ENCODE assay signal across 8 cellular contexts in the genomic region with DNA sequence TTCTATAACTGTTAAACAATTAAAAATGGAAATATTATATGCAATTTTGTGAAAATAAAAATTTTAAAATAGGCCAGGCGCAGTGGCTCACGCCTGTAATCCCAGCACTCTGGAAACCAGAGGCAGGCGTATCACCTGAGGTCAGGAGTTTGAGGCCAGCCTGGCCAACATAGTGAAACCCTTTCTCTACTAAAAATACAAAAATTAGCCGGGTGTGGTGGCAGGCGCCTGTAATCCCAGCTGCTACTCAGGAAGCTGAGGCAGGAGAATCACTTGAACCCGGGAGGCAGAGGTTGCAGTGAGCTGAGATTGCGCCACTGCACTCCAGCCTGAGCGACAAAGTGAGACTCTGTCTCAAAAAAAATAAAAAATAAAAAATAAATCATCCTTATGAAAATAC. TPM values are rescaled to one million over a fixed set of nuclear protein-coding genes. Genes with fewer than 3 reads are reported as not detected.
DNase-seq lines count a peak whose midpoint lies in the region; ATAC-seq and TF ChIP-seq lines count a peak whose summit lies in the region.
"Not testable (repeated sequence)": the region's sequence is repeated elsewhere in the genome, so short reads cannot be mapped to it uniquely, and the experiment has no call there.

No MANE protein-coding gene starts in this region.

- CTCF ChIA-PET in activated CD8-positive, alpha-beta memory T cell treated with anti-CD3 and anti-CD28 coated beads, Interleukin-2, amount 10 ng/mL, durations not matched to agents 7 days and 5 days (lab: Charles Lee), result interaction anchor here (2.0 to 5.3 kb wide), 4 partner anchors 27 to 209 kb away, joined by 6 to 49 read pairs (median 18); partner anchors contain the start of gene HNRNPU

- not testable (repeated sequence) for DNase-seq in activated CD8-positive, alpha-beta memory T cell treated with anti-CD3 and anti-CD28 coated beads, Interleukin-2, amount 10 ng/mL, durations not matched to agents 7 days and 5 days; central memory CD8-positive, alpha-beta T cell (ENCODE audit: low spot score in 2 of 2); aorta
- DNase-seq in Right ventricle myocardium superior, result peak; percentile 64

- not testable (repeated sequence) for H4K20me1 ChIP-seq in OCI-LY3 (ENCODE audit: insufficient read depth, low read length)

- not testable (repeated sequence) for H3K27me3 Mint-ChIP-seq in activated CD8-positive, alpha-beta memory T cell treated with anti-CD3 and anti-CD28 coated beads, Interleukin-2, amount 10 ng/mL, durations not matched to agents 7 days and 5 days; central memory CD8-positive, alpha-beta T cell

- not testable (repeated sequence) for H3K9me3 Mint-ChIP-seq in activated CD8-positive, alpha-beta memory T cell treated with anti-CD3 and anti-CD28 coated beads, Interleukin-2, amount 10 ng/mL, durations not matched to agents 7 days and 5 days (ENCODE audit: low read depth); central memory CD8-positive, alpha-beta T cell

- not testable (repeated sequence) for H3K27me3 ChIP-seq in OCI-LY3 (ENCODE audit: low read depth, low read length); mucosa of stomach (ENCODE audit: control insufficient read depth, insufficient read depth, low read length); skeletal muscle satellite cell (ENCODE audit: control insufficient read depth, insufficient read depth, low read length); aorta (ENCODE audit: control insufficient read depth in 1 of 2, insufficient read depth in 2 of 2, low read length in 1 of 2)

- not testable (repeated sequence) for H3K4me3 Mint-ChIP-seq in activated CD8-positive, alpha-beta memory T cell treated with anti-CD3 and anti-CD28 coated beads, Interleukin-2, amount 10 ng/mL, durations not matched to agents 7 days and 5 days
- H3K4me3 Mint-ChIP-seq in central memory CD8-positive, alpha-beta T cell, result peak overlapping the region; percentile 92

- H3K36me3 Mint-ChIP-seq in activated CD8-positive, alpha-beta memory T cell treated with anti-CD3 and anti-CD28 coated beads, Interleukin-2, amount 10 ng/mL, durations not matched to agents 7 days and 5 days, result peaks cover 11% of the 10 kb centered on the region
- peaks cover 28% of the 10 kb centered on the region for H3K36me3 Mint-ChIP-seq in central memory CD8-positive, alpha-beta T cell (ENCODE audit: insufficient read depth)

- peak overlapping the region; percentile 91 for H3K27ac ChIP-seq in OCI-LY3 (ENCODE audit: low read length)
- H3K27ac ChIP-seq in aorta (ENCODE audit: low read depth in 1 of 2, low read length in 2 of 2), result not testable (repeated sequence)

- not testable (repeated sequence) for H3K36me3 ChIP-seq in ES-I3 (ENCODE audit: insufficient read depth, low read length); mucosa of stomach (ENCODE audit: control insufficient read depth, insufficient read depth, low read length); skeletal muscle satellite cell (ENCODE audit: insufficient read depth, low read length); aorta (ENCODE audit: control insufficient read depth in 1 of 2, insufficient read depth in 2 of 2, low read length in 1 of 2)
- H3K36me3 ChIP-seq in OCI-LY3 (replicated peaks; ENCODE audit: low read depth, low read length), result peaks cover 13% of the 10 kb centered on the region

- H3K4me2 ChIP-seq in OCI-LY3 (ENCODE audit: low read length), result peak overlapping the region; percentile 87
- peak overlapping the region; percentile 87 for H3K4me2 ChIP-seq in skeletal muscle satellite cell (ENCODE audit: low read length)

- H3K9me3 ChIP-seq in ES-I3 (ENCODE audit: control insufficient read depth, insufficient read depth, low read length); OCI-LY3 (ENCODE audit: insufficient read depth, low read length); mucosa of stomach (ENCODE audit: control insufficient read depth, low read length); skeletal muscle satellite cell (replicated peaks; ENCODE audit: low read length); aorta (ENCODE audit: control insufficient read depth, low read length): not testable (repeated sequence)

- H3K9ac ChIP-seq in ES-I3 (ENCODE audit: low read depth, low read length) (peak overlapping the region; percentile 95), OCI-LY3 (ENCODE audit: low read length) (peak overlapping the region; percentile 94), mucosa of stomach (ENCODE audit: low read length) (peak overlapping the region; percentile 95), skeletal muscle satellite cell (ENCODE audit: low read depth, low read length) (peak overlapping the region; percentile 97)

- not testable (repeated sequence) for ATAC-seq in activated CD8-positive, alpha-beta memory T cell treated with anti-CD3 and anti-CD28 coated beads, Interleukin-2, amount 10 ng/mL, durations not matched to agents 7 days and 5 days; central memory CD8-positive, alpha-beta T cell (replicated peaks; ENCODE audit: extremely low read depth, poor library complexity, severe bottlenecking); Right ventricle myocardium superior (ENCODE audit: poor library complexity); aorta (ENCODE audit: low FRiP score)

- H3K4me1 ChIP-seq in ES-I3 (ENCODE audit: insufficient read depth, low read length); mucosa of stomach (ENCODE audit: control insufficient read depth, insufficient read depth, low read length); aorta (ENCODE audit: control insufficient read depth in 1 of 2, insufficient read depth in 2 of 2, low read length in 2 of 2): not testable (repeated sequence)
- peaks cover 35% of the 10 kb centered on the region for H3K4me1 ChIP-seq in OCI-LY3 (ENCODE audit: low read length)
- H3K4me1 ChIP-seq in skeletal muscle satellite cell (ENCODE audit: control insufficient read depth, insufficient read depth, low read length), result peaks cover 40% of the 10 kb centered on the region

- intact Hi-C loops in Right ventricle myocardium superior (cut with DNase I) (loop anchor here (10.0 kb wide), 2 partner anchors 142 to 212 kb away; no protein-coding TSS in a partner anchor), aorta (cut with DNase I) (loop anchor here in 1 of 2 donors (10.0 kb wide), 2 partner anchors 132 to 178 kb away; partner anchors contain the start of gene DESI2)

- TF ChIP-seq CTCF in OCI-LY3 (IDR thresholded peaks at IDR 0.05; ENCODE audit: low read depth, low read length), result not testable (repeated sequence)

- peak overlapping the region; percentile 87 for H3K4me3 ChIP-seq in OCI-LY3 (ENCODE audit: low read length)
- H3K4me3 ChIP-seq in mucosa of stomach (ENCODE audit: low read length), result not testable (repeated sequence)
- peak overlapping the region; percentile 91 for H3K4me3 ChIP-seq in skeletal muscle satellite cell (ENCODE audit: low read length)
- H3K4me3 ChIP-seq in aorta (ENCODE audit: low read length in 2 of 2), result peak overlapping the region; percentile 60 to 92

- H3K4me1 Mint-ChIP-seq in activated CD8-positive, alpha-beta memory T cell treated with anti-CD3 and anti-CD28 coated beads, Interleukin-2, amount 10 ng/mL, durations not matched to agents 7 days and 5 days, result peaks cover 37% of the 10 kb centered on the region
- peaks cover 39% of the 10 kb centered on the region for H3K4me1 Mint-ChIP-seq in central memory CD8-positive, alpha-beta T cell

- peak overlapping the region; percentile 100 for H3K27ac Mint-ChIP-seq in activated CD8-positive, alpha-beta memory T cell treated with anti-CD3 and anti-CD28 coated beads, Interleukin-2, amount 10 ng/mL, durations not matched to agents 7 days and 5 days
- peak overlapping the region; percentile 98 for H3K27ac Mint-ChIP-seq in central memory CD8-positive, alpha-beta T cell (ENCODE audit: low read depth)

- H3K79me2 ChIP-seq in OCI-LY3 (ENCODE audit: low read length), result peaks cover 27% of the 10 kb centered on the region

- H2AFZ ChIP-seq in OCI-LY3 (ENCODE audit: low read depth, low read length), result peak overlapping the region; percentile 91

- WGBS in aorta, 2 donors, result 31 to 32% methylated on average over 8 of the region's 8 CpGs

RNA-seq across cellular contexts. Expression of gene COX20, which starts 2.2 kb away (rescaled TPM):
- total RNA-seq in activated CD8-positive, alpha-beta memory T cell treated with anti-CD3 and anti-CD28 coated beads, Interleukin-2, amount 10 ng/mL, durations not matched to agents 7 days and 5 days, result 10 to 100 TPM; 21.6 to 26.3 TPM
- total RNA-seq in Right ventricle myocardium superior (68.7 TPM), aorta (10 to 100 TPM; 22.8 to 29.7 TPM)
- 31.4 and 41.9 TPM in 2 replicates for total RNA-seq in skeletal muscle satellite cell (2012; rRNA removed)
- polyA plus RNA-seq in aorta, result 100 to 1,000 TPM in 1 of 2 donors, 10 to 100 TPM in 1; 73.7 to 110 TPM

RNA-seq across cellular contexts. Expression of gene HNRNPU, which starts 31.1 kb away (rescaled TPM):
- 100 to 1,000 TPM; 410 to 503 TPM for total RNA-seq in activated CD8-positive, alpha-beta memory T cell treated with anti-CD3 and anti-CD28 coated beads, Interleukin-2, amount 10 ng/mL, durations not matched to agents 7 days and 5 days
- total RNA-seq in Right ventricle myocardium superior, result 164 TPM
- total RNA-seq in skeletal muscle satellite cell (2012; rRNA removed), result 217 and 250 TPM in 2 replicates
- total RNA-seq in aorta, result 100 to 1,000 TPM; 258 to 286 TPM
- polyA plus RNA-seq in aorta, result 100 to 1,000 TPM in 1 of 2 donors, 10 to 100 TPM in 1; 83.6 to 140 TPM
